8 cellular contexts compared by ENCODE assay signal in genomic region chr22:42820075-42820763, GRCh38. TPM values are rescaled to one million over a fixed set of nuclear protein-coding genes. Genes with fewer than 3 reads are reported as not detected.
A peak's percentile ranks its signal among the peaks of the same experiment; 100 is the strongest.
DNase-seq lines count a peak whose midpoint lies in the region; ATAC-seq and TF ChIP-seq lines count a peak whose summit lies in the region.

No MANE protein-coding gene starts in this region.

- TF ChIP-seq POLR2A in gastroesophageal sphincter (IDR thresholded peaks at IDR 0.05) = no peak
- TF ChIP-seq POLR2A in stomach (IDR thresholded peaks at IDR 0.05) = no peak

- TF ChIP-seq CTCF in natural killer cell (IDR thresholded peaks at IDR 0.05) = peak; percentile 52
- TF ChIP-seq CTCF in gastroesophageal sphincter (IDR thresholded peaks at IDR 0.05) = peak in 3 of 4 experiments; percentile 36 to 67 (median 57)
- peak in 4 of 7 experiments; percentile 29 to 67 (median 41) for TF ChIP-seq CTCF in stomach (IDR thresholded peaks at IDR 0.05)

- H3K4me1 ChIP-seq in gastroesophageal sphincter = peaks cover 0 to 15% (median 0%) of the 10 kb centered on the region in 3 donors
- H3K4me1 ChIP-seq in stomach = peaks cover 6 to 21% (median 12%) of the 10 kb centered on the region in 4 donors

- H3K9me3 ChIP-seq in SK-N-MC (ENCODE audit: low read depth, low read length) (no peaks in the 10 kb centered on the region), gastroesophageal sphincter (no peaks in the 10 kb centered on the region), stomach (no peaks in the 10 kb centered on the region)

- peaks cover 22% of the 10 kb centered on the region for H3K36me3 Mint-ChIP-seq in natural killer cell
- H3K36me3 Mint-ChIP-seq in natural killer cell treated with Interleukin-12 subunit alpha and Interleukin-12 subunit beta and Interleukin-15 and Interleukin-18, amount 100 ng/mL, for 72 hours = peaks cover 17% of the 10 kb centered on the region

- TF ChIP-seq EP300 in gastroesophageal sphincter (IDR thresholded peaks at IDR 0.05) (no peak), stomach (IDR thresholded peaks at IDR 0.05) (no peak)

- peaks cover 13 to 15% of the 10 kb centered on the region in 2 donors for H3K4me1 Mint-ChIP-seq in natural killer cell
- peaks cover 7 to 10% of the 10 kb centered on the region in 2 donors for H3K4me1 Mint-ChIP-seq in natural killer cell treated with Interleukin-12 subunit alpha and Interleukin-12 subunit beta and Interleukin-15 and Interleukin-18, amount 100 ng/mL, for 72 hours (ENCODE audit: low read depth in 2 of 2)

- intact Hi-C loops in natural killer cell (cut with micrococcal nuclease) = loop anchor here (1.0 to 10.0 kb wide), 2 partner anchors 40 to 155 kb away; no protein-coding TSS in a partner anchor
- intact Hi-C loops in stomach (cut with DNase I; ENCODE audit: low total_unique reads) = no loop called here

- H3K27ac ChIP-seq in SK-N-MC (no peak overlapping the region), gastroesophageal sphincter (peak overlapping the region in 1 of 4 donors; percentile 35), stomach (peak overlapping the region in 4 of 5 donors; percentile 7 to 44 (median 31))

- DNase-seq in natural killer cell = no peak
- DNase-seq in natural killer cell treated with Interleukin-12 subunit alpha and Interleukin-12 subunit beta and Interleukin-15 and Interleukin-18, amount 100 ng/mL, for 72 hours (ENCODE audit: low spot score) = no peak
- DNase-seq in SK-N-MC (ENCODE audit: low read depth, low spot score) = peak; percentile 40
- DNase-seq in stomach = no peak
- DNase-seq in activated CD8-positive, alpha-beta memory T cell treated with anti-CD3 and anti-CD28 coated beads for 24 hours = no peak

- ATAC-seq in natural killer cell (peak in 2 of 3 donors; percentile 42 to 46), gastroesophageal sphincter (no peak), HG03342 (IDR thresholded peaks at IDR 0.05; ENCODE audit: unreplicated experiment) (no peak), HG03097 (IDR thresholded peaks at IDR 0.05; ENCODE audit: low FRiP score, unreplicated experiment) (no peak)
- no peak for ATAC-seq in natural killer cell treated with Interleukin-12 subunit alpha and Interleukin-12 subunit beta and Interleukin-15 and Interleukin-18, amount 100 ng/mL, for 72 hours

- H3K27me3 Mint-ChIP-seq in natural killer cell (ENCODE audit: low read depth in 2 of 2) = no peaks in the 10 kb centered on the region
- no peaks in the 10 kb centered on the region for H3K27me3 Mint-ChIP-seq in natural killer cell treated with Interleukin-12 subunit alpha and Interleukin-12 subunit beta and Interleukin-15 and Interleukin-18, amount 100 ng/mL, for 72 hours

- no peak overlapping the region for H3K4me3 Mint-ChIP-seq in natural killer cell
- no peak overlapping the region for H3K4me3 Mint-ChIP-seq in natural killer cell treated with Interleukin-12 subunit alpha and Interleukin-12 subunit beta and Interleukin-15 and Interleukin-18, amount 100 ng/mL, for 72 hours

- peak overlapping the region in 1 of 2 donors; percentile 31 for H3K27ac Mint-ChIP-seq in natural killer cell
- H3K27ac Mint-ChIP-seq in natural killer cell treated with Interleukin-12 subunit alpha and Interleukin-12 subunit beta and Interleukin-15 and Interleukin-18, amount 100 ng/mL, for 72 hours = no peak overlapping the region

- peaks cover 5% of the 10 kb centered on the region for H3K36me3 ChIP-seq in SK-N-MC (ENCODE audit: insufficient read depth, low read length)
- peaks cover 0 to 63% of the 10 kb centered on the region in 2 donors for H3K36me3 ChIP-seq in gastroesophageal sphincter
- peaks cover 30 to 67% (median 65%) of the 10 kb centered on the region in 4 donors for H3K36me3 ChIP-seq in stomach

- WGBS in gastroesophageal sphincter (ENCODE audit: low coverage in 1 of 2), 2 donors = 44 to 71% methylated on average over 9 of the region's 9 CpGs
- 20 to 43% (median 38%) methylated on average over 9 of the region's 9 CpGs for WGBS in stomach, 5 donors

- H3K9ac ChIP-seq in SK-N-MC (ENCODE audit: insufficient read length) = peak overlapping the region; percentile 8

- no peaks in the 10 kb centered on the region for H3K9me3 Mint-ChIP-seq in natural killer cell
- H3K9me3 Mint-ChIP-seq in natural killer cell treated with Interleukin-12 subunit alpha and Interleukin-12 subunit beta and Interleukin-15 and Interleukin-18, amount 100 ng/mL, for 72 hours = no peaks in the 10 kb centered on the region

- no peak overlapping the region for H3K4me3 ChIP-seq in SK-N-MC
- H3K4me3 ChIP-seq in gastroesophageal sphincter = no peak overlapping the region
- H3K4me3 ChIP-seq in stomach = no peak overlapping the region

- no peaks in the 10 kb centered on the region for H3K27me3 ChIP-seq in gastroesophageal sphincter
- H3K27me3 ChIP-seq in stomach = no peaks in the 10 kb centered on the region

RNA-seq across cellular contexts. Expression of gene ARFGAP3, which starts 36.9 kb away (rescaled TPM):
- total RNA-seq in natural killer cell = 10 to 100 TPM; 46.3 to 58.0 (median 53.8) TPM
- total RNA-seq in natural killer cell treated with Interleukin-12 subunit alpha and Interleukin-12 subunit beta and Interleukin-15 and Interleukin-18, amount 100 ng/mL, for 72 hours = 10 to 100 TPM; 28.3 to 50.4 TPM
- total RNA-seq in gastroesophageal sphincter = 10 to 100 TPM; 40.6 to 67.9 (median 49.1) TPM
- total RNA-seq in stomach = 10 to 100 TPM in 4 of 5 donors, 1 to 10 TPM in 1; 4.6 to 77.5 (median 40.6) TPM
- polyA plus RNA-seq in stomach = 10 to 100 TPM; 23.2 to 51.9 (median 39.2) TPM

Comparison
In these comparisons a context has a peak if more than half of its experiments do, and no peak if none do; other contexts are left out.
1. ATAC-seq: peak in natural killer cell (2 of 3); none in natural killer cell treated with Interleukin-12 subunit alpha and Interleukin-12 subunit beta and Interleukin-15 and Interleukin-18, amount 100 ng/mL, for 72 hours (0 of 2), gastroesophageal sphincter (single experiment), HG03342 (single experiment) and HG03097 (single experiment).
2. Peak in every context shown above with its lines, with median percentiles within 50 percentile points of each other: CTCF ChIP-seq.